ENCODE assay signal across 1 cellular context in the genomic region with DNA sequence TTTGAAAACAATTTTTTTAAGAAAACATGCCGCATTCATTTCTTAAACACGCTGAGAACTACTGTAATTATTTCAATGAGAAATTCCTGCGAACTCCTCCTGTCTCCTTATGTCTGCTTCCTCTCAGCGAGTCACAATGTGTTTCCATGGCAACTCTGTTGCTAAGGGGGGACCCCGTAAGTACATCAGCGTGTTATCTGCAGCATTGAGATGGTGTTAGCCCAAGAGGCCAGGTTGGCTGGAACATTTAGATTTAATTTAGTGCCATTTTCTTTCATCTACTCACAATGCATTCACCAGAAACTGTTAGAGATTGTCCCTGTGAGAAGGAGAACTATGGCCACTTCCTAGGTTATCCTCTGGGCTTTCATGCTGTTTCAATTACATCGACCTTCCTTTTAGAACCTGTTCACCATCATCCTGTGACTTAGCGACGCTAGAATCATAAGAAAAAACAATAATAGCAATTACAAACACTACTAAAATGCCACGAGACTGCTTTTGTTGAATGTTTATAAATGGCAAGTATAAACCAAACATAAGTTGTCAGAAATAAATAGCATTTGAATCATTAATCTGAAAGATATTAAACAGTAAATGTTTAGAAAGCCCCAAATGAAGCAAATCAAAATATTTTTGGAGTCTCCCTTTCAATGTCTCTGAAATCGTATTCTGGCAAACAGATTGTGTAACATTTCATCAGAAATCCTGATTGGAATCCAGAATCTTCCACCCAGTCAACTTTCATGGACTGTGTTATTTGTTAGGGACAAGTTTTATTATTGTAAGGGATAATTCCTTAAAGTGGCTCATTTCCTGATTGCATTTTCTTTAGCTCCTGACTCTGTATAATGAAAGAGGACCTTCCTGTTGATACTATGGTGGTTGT.
TF ChIP-seq lines count a peak whose summit lies in the region.

No MANE protein-coding gene starts in this region.

TF ChIP-seq in GM23338, 12 proteins besides CTCF, POLR2A, EP300 and RAD21 (continued from another document):
- TF ChIP-seq, protein P1, sequence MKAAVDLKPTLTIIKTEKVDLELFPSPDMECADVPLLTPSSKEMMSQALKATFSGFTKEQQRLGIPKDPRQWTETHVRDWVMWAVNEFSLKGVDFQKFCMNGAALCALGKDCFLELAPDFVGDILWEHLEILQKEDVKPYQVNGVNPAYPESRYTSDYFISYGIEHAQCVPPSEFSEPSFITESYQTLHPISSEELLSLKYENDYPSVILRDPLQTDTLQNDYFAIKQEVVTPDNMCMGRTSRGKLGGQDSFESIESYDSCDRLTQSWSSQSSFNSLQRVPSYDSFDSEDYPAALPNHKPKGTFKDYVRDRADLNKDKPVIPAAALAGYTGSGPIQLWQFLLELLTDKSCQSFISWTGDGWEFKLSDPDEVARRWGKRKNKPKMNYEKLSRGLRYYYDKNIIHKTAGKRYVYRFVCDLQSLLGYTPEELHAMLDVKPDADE (IDR thresholded peaks at IDR 0.05) = no peak
- TF ChIP-seq STAT1 (IDR thresholded peaks at IDR 0.05; ENCODE audit: unreplicated experiment) (no peak), ZNF331 (CRISPR knock-in tag; IDR thresholded peaks at IDR 0.05; ENCODE audit: low read depth) (no peak), EZH2phosphoT487 (IDR thresholded peaks at IDR 0.05; ENCODE audit: unreplicated experiment) (no peak), EZH2 (IDR thresholded peaks at IDR 0.05; ENCODE audit: low read depth, unreplicated experiment) (no peak)
